ENCODE assay signal across 1 cellular context in the genomic region with DNA sequence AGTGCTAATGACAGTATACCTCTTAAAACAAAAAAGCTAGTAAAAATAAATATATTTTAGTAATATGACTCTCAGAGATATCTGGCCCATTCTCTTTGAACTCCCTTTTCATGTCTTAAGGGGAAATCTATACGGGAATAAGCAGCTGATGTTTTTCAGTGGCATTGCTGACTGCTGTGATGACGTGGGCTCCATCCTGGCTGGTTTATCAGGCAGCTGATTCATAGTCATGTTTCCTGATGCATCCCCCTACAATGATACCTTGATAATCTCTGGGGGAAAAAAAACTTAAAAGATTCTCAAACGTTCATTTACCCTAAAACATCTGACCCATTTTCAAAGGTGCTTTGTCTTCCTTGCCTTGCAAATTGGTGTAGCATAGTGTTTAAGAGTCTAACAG.
TF ChIP-seq lines count a peak whose summit lies in the region.

No MANE protein-coding gene starts in this region.

TF ChIP-seq in IMR-90, 13 proteins besides CTCF, POLR2A, EP300 and RAD21:
- TF ChIP-seq FOS (IDR thresholded peaks at IDR 0.05; ENCODE audit: low read depth, low read length) = no peak
- no peak for TF ChIP-seq NFE2L2 (IDR thresholded peaks at IDR 0.05; ENCODE audit: low read depth, low read length)
- TF ChIP-seq, protein P1, sequence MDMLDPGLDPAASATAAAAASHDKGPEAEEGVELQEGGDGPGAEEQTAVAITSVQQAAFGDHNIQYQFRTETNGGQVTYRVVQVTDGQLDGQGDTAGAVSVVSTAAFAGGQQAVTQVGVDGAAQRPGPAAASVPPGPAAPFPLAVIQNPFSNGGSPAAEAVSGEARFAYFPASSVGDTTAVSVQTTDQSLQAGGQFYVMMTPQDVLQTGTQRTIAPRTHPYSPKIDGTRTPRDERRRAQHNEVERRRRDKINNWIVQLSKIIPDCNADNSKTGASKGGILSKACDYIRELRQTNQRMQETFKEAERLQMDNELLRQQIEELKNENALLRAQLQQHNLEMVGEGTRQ (IDR thresholded peaks at IDR 0.05; ENCODE audit: low read depth, low read length) = no peak
- TF ChIP-seq BHLHE40 (IDR thresholded peaks at IDR 0.05; ENCODE audit: low read depth, low read length) = no peak
- no peak for TF ChIP-seq CEBPB (IDR thresholded peaks at IDR 0.05; ENCODE audit: low read depth, low read length)
- TF ChIP-seq RFX5 (IDR thresholded peaks at IDR 0.05; ENCODE audit: low read depth, low read length) = no peak
- no peak for TF ChIP-seq RCOR1 (IDR thresholded peaks at IDR 0.05; ENCODE audit: insufficient replicate concordance, low read length)
- TF ChIP-seq MAFK (IDR thresholded peaks at IDR 0.05; ENCODE audit: low read depth, low read length) = no peak
- TF ChIP-seq SMC3 (IDR thresholded peaks at IDR 0.05; ENCODE audit: low read depth, low read length) = no peak
TF ChIP-seq in IMR-90: peak in this region for 0.
